Comparison of ENCODE assay signal across 1 cellular context in genomic region chr7:107890493-107890961, GRCh38.
TF ChIP-seq lines count a peak whose summit lies in the region.

No MANE protein-coding gene starts in this region.

TF ChIP-seq in GM12878, 131 proteins besides CTCF, POLR2A, EP300 and RAD21 (continued from another document):
- TF ChIP-seq, protein P1, sequence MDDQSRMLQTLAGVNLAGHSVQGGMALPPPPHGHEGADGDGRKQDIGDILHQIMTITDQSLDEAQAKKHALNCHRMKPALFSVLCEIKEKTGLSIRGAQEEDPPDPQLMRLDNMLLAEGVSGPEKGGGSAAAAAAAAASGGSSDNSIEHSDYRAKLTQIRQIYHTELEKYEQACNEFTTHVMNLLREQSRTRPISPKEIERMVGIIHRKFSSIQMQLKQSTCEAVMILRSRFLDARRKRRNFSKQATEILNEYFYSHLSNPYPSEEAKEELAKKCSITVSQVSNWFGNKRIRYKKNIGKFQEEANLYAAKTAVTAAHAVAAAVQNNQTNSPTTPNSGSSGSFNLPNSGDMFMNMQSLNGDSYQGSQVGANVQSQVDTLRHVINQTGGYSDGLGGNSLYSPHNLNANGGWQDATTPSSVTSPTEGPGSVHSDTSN (IDR thresholded peaks at IDR 0.05; ENCODE audit: insufficient replicate concordance, low read depth, low read length): no peak
- TF ChIP-seq NKRF (conservative IDR thresholded peaks at IDR 0.05) (no peak), CBX5 (IDR thresholded peaks at IDR 0.05; ENCODE audit: low read depth) (no peak), TCF3 (IDR thresholded peaks at IDR 0.05; ENCODE audit: borderline replicate concordance, insufficient read depth, low read depth, low read length) (no peak), EGR1 (IDR thresholded peaks at IDR 0.05; ENCODE audit: borderline replicate concordance in 1 of 2, low read depth in 2 of 2, low read length in 2 of 2) (no peak), ZNF384 (IDR thresholded peaks at IDR 0.05; ENCODE audit: borderline replicate concordance, low read depth, low read length) (no peak), ZBTB4 (CRISPR knock-in tag; IDR thresholded peaks at IDR 0.05) (no peak), CREM (IDR thresholded peaks at IDR 0.05; ENCODE audit: low read depth) (no peak), STAT1 (conservative IDR thresholded peaks at IDR 0.05) (no peak), SRF (IDR thresholded peaks at IDR 0.05; ENCODE audit: low read depth in 2 of 2, low read length in 2 of 2) (peak; percentile 72 to 93)
- TF ChIP-seq, protein P2, sequence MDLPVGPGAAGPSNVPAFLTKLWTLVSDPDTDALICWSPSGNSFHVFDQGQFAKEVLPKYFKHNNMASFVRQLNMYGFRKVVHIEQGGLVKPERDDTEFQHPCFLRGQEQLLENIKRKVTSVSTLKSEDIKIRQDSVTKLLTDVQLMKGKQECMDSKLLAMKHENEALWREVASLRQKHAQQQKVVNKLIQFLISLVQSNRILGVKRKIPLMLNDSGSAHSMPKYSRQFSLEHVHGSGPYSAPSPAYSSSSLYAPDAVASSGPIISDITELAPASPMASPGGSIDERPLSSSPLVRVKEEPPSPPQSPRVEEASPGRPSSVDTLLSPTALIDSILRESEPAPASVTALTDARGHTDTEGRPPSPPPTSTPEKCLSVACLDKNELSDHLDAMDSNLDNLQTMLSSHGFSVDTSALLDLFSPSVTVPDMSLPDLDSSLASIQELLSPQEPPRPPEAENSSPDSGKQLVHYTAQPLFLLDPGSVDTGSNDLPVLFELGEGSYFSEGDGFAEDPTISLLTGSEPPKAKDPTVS (IDR thresholded peaks at IDR 0.05; ENCODE audit: low read depth, low read length): no peak
- TF ChIP-seq, protein P3, sequence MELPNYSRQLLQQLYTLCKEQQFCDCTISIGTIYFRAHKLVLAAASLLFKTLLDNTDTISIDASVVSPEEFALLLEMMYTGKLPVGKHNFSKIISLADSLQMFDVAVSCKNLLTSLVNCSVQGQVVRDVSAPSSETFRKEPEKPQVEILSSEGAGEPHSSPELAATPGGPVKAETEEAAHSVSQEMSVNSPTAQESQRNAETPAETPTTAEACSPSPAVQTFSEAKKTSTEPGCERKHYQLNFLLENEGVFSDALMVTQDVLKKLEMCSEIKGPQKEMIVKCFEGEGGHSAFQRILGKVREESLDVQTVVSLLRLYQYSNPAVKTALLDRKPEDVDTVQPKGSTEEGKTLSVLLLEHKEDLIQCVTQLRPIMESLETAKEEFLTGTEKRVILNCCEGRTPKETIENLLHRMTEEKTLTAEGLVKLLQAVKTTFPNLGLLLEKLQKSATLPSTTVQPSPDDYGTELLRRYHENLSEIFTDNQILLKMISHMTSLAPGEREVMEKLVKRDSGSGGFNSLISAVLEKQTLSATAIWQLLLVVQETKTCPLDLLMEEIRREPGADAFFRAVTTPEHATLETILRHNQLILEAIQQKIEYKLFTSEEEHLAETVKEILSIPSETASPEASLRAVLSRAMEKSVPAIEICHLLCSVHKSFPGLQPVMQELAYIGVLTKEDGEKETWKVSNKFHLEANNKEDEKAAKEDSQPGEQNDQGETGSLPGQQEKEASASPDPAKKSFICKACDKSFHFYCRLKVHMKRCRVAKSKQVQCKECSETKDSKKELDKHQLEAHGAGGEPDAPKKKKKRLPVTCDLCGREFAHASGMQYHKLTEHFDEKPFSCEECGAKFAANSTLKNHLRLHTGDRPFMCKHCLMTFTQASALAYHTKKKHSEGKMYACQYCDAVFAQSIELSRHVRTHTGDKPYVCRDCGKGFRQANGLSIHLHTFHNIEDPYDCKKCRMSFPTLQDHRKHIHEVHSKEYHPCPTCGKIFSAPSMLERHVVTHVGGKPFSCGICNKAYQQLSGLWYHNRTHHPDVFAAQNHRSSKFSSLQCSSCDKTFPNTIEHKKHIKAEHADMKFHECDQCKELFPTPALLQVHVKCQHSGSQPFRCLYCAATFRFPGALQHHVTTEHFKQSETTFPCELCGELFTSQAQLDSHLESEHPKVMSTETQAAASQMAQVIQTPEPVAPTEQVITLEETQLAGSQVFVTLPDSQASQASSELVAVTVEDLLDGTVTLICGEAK (IDR thresholded peaks at IDR 0.05; ENCODE audit: borderline replicate concordance): no peak; the same call in 1 of the 2 replicates
